In genomic region chr3:31288641-31289100, GRCh38 we compare ENCODE assay signal across 10 cellular contexts.
DNase-seq lines count a peak whose midpoint lies in the region; ATAC-seq and TF ChIP-seq lines count a peak whose summit lies in the region.
"Had no signal": no experiment of that assay in that cellular context is flagged by ENCODE, and none has a peak within 500 bp of the region (broad histone marks: within the 10 kb centered on the region; RNA-seq: fewer than 3 reads in every experiment).

No MANE protein-coding gene starts in this region.

- peak overlapping the region; percentile 11 for H3K4me3 Mint-ChIP-seq in activated naive CD8-positive, alpha-beta T cell treated with anti-CD3 and anti-CD28 coated beads, Interleukin-2, amount 50 U/mL, for 24 hours

- no peak overlapping the region for H3K9ac ChIP-seq in MM.1S (ENCODE audit: low read length)

- no peaks in the 10 kb centered on the region for H3K9me2 ChIP-seq in MM.1S (replicated peaks; ENCODE audit: insufficient read depth, low read length)

- H3K27ac Mint-ChIP-seq in activated naive CD8-positive, alpha-beta T cell treated with anti-CD3 and anti-CD28 coated beads, Interleukin-2, amount 50 U/mL, for 24 hours: peak overlapping the region; percentile 69

- no peaks in the 10 kb centered on the region for H4K20me1 ChIP-seq in MM.1S (ENCODE audit: insufficient read depth, low read length)

- H3K4me1 ChIP-seq in MM.1S (ENCODE audit: low read length) (no peaks in the 10 kb centered on the region), BE2C (no peaks in the 10 kb centered on the region)

- H3K9me3 ChIP-seq in MM.1S (replicated peaks; ENCODE audit: insufficient read depth, low read length): no peaks in the 10 kb centered on the region
- H3K9me3 ChIP-seq in BE2C: no peaks in the 10 kb centered on the region

- H3K9me3 Mint-ChIP-seq in activated naive CD8-positive, alpha-beta T cell treated with anti-CD3 and anti-CD28 coated beads, Interleukin-2, amount 50 U/mL, for 24 hours: no peaks in the 10 kb centered on the region
- H3K9me3 Mint-ChIP-seq: CD8-positive, alpha-beta memory T cell had no signal

- H2AFZ ChIP-seq in MM.1S (ENCODE audit: low read length): no peak overlapping the region

- H3K79me2 ChIP-seq in MM.1S (ENCODE audit: low read length): no peaks in the 10 kb centered on the region

- ATAC-seq in activated naive CD8-positive, alpha-beta T cell treated with anti-CD3 and anti-CD28 coated beads, Interleukin-2, amount 50 U/mL, for 24 hours: peak; percentile 93
- no peak for ATAC-seq in HG03565 (IDR thresholded peaks at IDR 0.05; ENCODE audit: unreplicated experiment)
- ATAC-seq: Panc1 had no signal

- TF ChIP-seq CTCF in MM.1S (IDR thresholded peaks at IDR 0.05; ENCODE audit: low read length) (no peak), BE2C (IDR thresholded peaks at IDR 0.05; ENCODE audit: low read depth, low read length) (no peak)

- H3K27me3 Mint-ChIP-seq in activated naive CD8-positive, alpha-beta T cell treated with anti-CD3 and anti-CD28 coated beads, Interleukin-2, amount 50 U/mL, for 24 hours: no peaks in the 10 kb centered on the region

- H3K27me3 ChIP-seq in MM.1S (replicated peaks; ENCODE audit: insufficient read depth, low read length): no peaks in the 10 kb centered on the region
- no peaks in the 10 kb centered on the region for H3K27me3 ChIP-seq in BE2C

- H3K4me2 ChIP-seq in MM.1S (ENCODE audit: low read depth, low read length): no peak overlapping the region

- H3K4me1 Mint-ChIP-seq in activated naive CD8-positive, alpha-beta T cell treated with anti-CD3 and anti-CD28 coated beads, Interleukin-2, amount 50 U/mL, for 24 hours: peaks cover 29% of the 10 kb centered on the region

- H3F3A ChIP-seq in MM.1S (ENCODE audit: insufficient read depth, low read length): no peaks in the 10 kb centered on the region

- no peak overlapping the region for H3K4me3 ChIP-seq in MM.1S (ENCODE audit: low read length)
- H3K4me3 ChIP-seq in BE2C (ENCODE audit: low read depth, low read length): no peak overlapping the region

- no peaks in the 10 kb centered on the region for H3K36me3 ChIP-seq in MM.1S (replicated peaks; ENCODE audit: insufficient read depth, low read length)
- H3K36me3 ChIP-seq in BE2C: no peaks in the 10 kb centered on the region

- DNase-seq in A172 (ENCODE audit: low spot score) (peak; percentile 84), MM.1S (peak; percentile 24), kidney tubule cell (ENCODE audit: low spot score) (peak; percentile 47), superior temporal gyrus (ENCODE audit: extremely low spot score) (peak; percentile 12), BE2C (no peak), ACHN (no peak)
- DNase-seq in activated naive CD8-positive, alpha-beta T cell treated with anti-CD3 and anti-CD28 coated beads, Interleukin-2, amount 50 U/mL, for 24 hours: peak; percentile 43

- no peaks in the 10 kb centered on the region for H3K36me3 Mint-ChIP-seq in activated naive CD8-positive, alpha-beta T cell treated with anti-CD3 and anti-CD28 coated beads, Interleukin-2, amount 50 U/mL, for 24 hours (ENCODE audit: low read depth)

- no peak overlapping the region for H3K27ac ChIP-seq in MM.1S (ENCODE audit: low read length)

- in situ Hi-C loops in ACHN (cut with HindIII; ENCODE audit: low pct_ligation_motif_present, low pct_unique_long_range_greater_than_20kb, low sequenced_read_pairs): no loop called here

Comparison
In these comparisons a context has a peak if more than half of its experiments do, and no peak if none do; other contexts are left out.
1. DNase-seq: peak in A172 (single experiment), MM.1S (single experiment), activated naive CD8-positive, alpha-beta T cell treated with anti-CD3 and anti-CD28 coated beads, Interleukin-2, amount 50 U/mL, for 24 hours (single experiment), kidney tubule cell (single experiment) and superior temporal gyrus (single experiment); none in BE2C (single experiment) and ACHN (single experiment).